In genomic region chr17:73189417-73190099, GRCh38 we compare ENCODE assay signal across 1 cellular context.
TF ChIP-seq lines count a peak whose summit lies in the region.

No MANE protein-coding gene starts in this region.

TF ChIP-seq in GM23338, 12 proteins besides CTCF, POLR2A, EP300 and RAD21 (continued from another document):
- TF ChIP-seq ZNF462 (CRISPR knock-in tag; IDR thresholded peaks at IDR 0.05) (no peak), ETS1 (IDR thresholded peaks at IDR 0.05) (no peak), ZNF114 (CRISPR knock-in tag; IDR thresholded peaks at IDR 0.05) (no peak), EZH2 (IDR thresholded peaks at IDR 0.05; ENCODE audit: low read depth, unreplicated experiment) (no peak), JUNB (IDR thresholded peaks at IDR 0.05; ENCODE audit: unreplicated experiment) (no peak), CREB1 (CRISPR knock-in tag; IDR thresholded peaks at IDR 0.05; ENCODE audit: low read depth) (no peak)
